Comparison of ENCODE assay signal across 8 cellular contexts in genomic region chr3:16512435-16513140, GRCh38. TPM values are rescaled to one million over a fixed set of nuclear protein-coding genes. Genes with fewer than 3 reads are reported as not detected.
DNase-seq lines count a peak whose midpoint lies in the region; ATAC-seq and TF ChIP-seq lines count a peak whose summit lies in the region.

No MANE protein-coding gene starts in this region.

- DNase-seq in COLO668 (lab: John Stamatoyannopoulos, UW; ENCODE audit: unreplicated experiment) (peak; percentile 37), Kasumi-1 (lab: John Stamatoyannopoulos, UW) (peak; percentile 59 to 66), esophagus muscularis mucosa (ENCODE audit: extremely low spot score) (no peak), transverse colon (peak; percentile 29), NCI-H2227 treated with DMSO at 0.1 percent for 48 hours (lab: John Stamatoyannopoulos, UW) (no peak)
- peak; percentile 84 for DNase-seq in activated CD8-positive, alpha-beta memory T cell treated with anti-CD3 and anti-CD28 coated beads, Interleukin-2, amount 50 U/mL, for 48 hours
- DNase-seq in natural killer cell treated with Interleukin-12 subunit alpha and Interleukin-12 subunit beta and Interleukin-15 and Interleukin-18, amount 100 ng/mL, for 72 hours (ENCODE audit: low spot score): peak; percentile 75

- no peak for TF ChIP-seq EP300 in esophagus muscularis mucosa (IDR thresholded peaks at IDR 0.05)
- no peak for TF ChIP-seq EP300 in transverse colon (IDR thresholded peaks at IDR 0.05; ENCODE audit: low read depth)

- no peaks in the 10 kb centered on the region for H3K27me3 Mint-ChIP-seq in natural killer cell treated with Interleukin-12 subunit alpha and Interleukin-12 subunit beta and Interleukin-15 and Interleukin-18, amount 100 ng/mL, for 72 hours

- intact Hi-C loops in esophagus muscularis mucosa (cut with DNase I): loop anchor here (10.0 kb wide), 1 partner anchor 138 kb away; no protein-coding TSS in a partner anchor
- intact Hi-C loops in transverse colon (cut with DNase I; ENCODE audit: low total_unique reads): no loop called here

- H3K4me1 ChIP-seq in esophagus muscularis mucosa (peaks cover 61 to 86% (median 79%) of the 10 kb centered on the region in 4 donors), transverse colon (peaks cover 0 to 25% (median 10%) of the 10 kb centered on the region in 4 donors)

- H3K4me3 Mint-ChIP-seq in natural killer cell treated with Interleukin-12 subunit alpha and Interleukin-12 subunit beta and Interleukin-15 and Interleukin-18, amount 100 ng/mL, for 72 hours: peak overlapping the region; percentile 91

- H3K9me3 Mint-ChIP-seq in natural killer cell treated with Interleukin-12 subunit alpha and Interleukin-12 subunit beta and Interleukin-15 and Interleukin-18, amount 100 ng/mL, for 72 hours: no peaks in the 10 kb centered on the region

- peak overlapping the region; percentile 90 to 97 for H3K27ac Mint-ChIP-seq in natural killer cell treated with Interleukin-12 subunit alpha and Interleukin-12 subunit beta and Interleukin-15 and Interleukin-18, amount 100 ng/mL, for 72 hours

- TF ChIP-seq POLR2A in esophagus muscularis mucosa (IDR thresholded peaks at IDR 0.05; ENCODE audit: low read depth) (no peak), transverse colon (IDR thresholded peaks at IDR 0.05) (no peak)

- H3K36me3 ChIP-seq in esophagus muscularis mucosa: no peaks in the 10 kb centered on the region
- H3K36me3 ChIP-seq in transverse colon: no peaks in the 10 kb centered on the region

- peaks cover 8% of the 10 kb centered on the region for H3K36me3 Mint-ChIP-seq in natural killer cell treated with Interleukin-12 subunit alpha and Interleukin-12 subunit beta and Interleukin-15 and Interleukin-18, amount 100 ng/mL, for 72 hours

- in situ Hi-C loops in transverse colon (cut with MboI; ENCODE audit: low pct_ligation_motif_present in 1 of 4, low pct_unique_long_range_greater_than_20kb in 1 of 4, low sequenced_read_pairs in 3 of 4): no loop called here

- peak overlapping the region; percentile 82 to 95 (median 88) for H3K4me3 ChIP-seq in esophagus muscularis mucosa
- H3K4me3 ChIP-seq in transverse colon: peak overlapping the region; percentile 44 to 62 (median 49)

- TF ChIP-seq CTCF in esophagus muscularis mucosa (IDR thresholded peaks at IDR 0.05) (no peak), transverse colon (IDR thresholded peaks at IDR 0.05) (no peak)

- H3K4me1 Mint-ChIP-seq in natural killer cell treated with Interleukin-12 subunit alpha and Interleukin-12 subunit beta and Interleukin-15 and Interleukin-18, amount 100 ng/mL, for 72 hours (ENCODE audit: low read depth in 2 of 2): peaks cover 71 to 78% of the 10 kb centered on the region in 2 donors

- WGBS in esophagus muscularis mucosa: 0% methylated on average over 27 of the region's 37 CpGs
- WGBS in transverse colon (ENCODE audit: low coverage in 1 of 2), 2 donors: 7% methylated on average over 33 of the region's 37 CpGs; no CpG with 5 or more reads in 1 of the 2 donors

- no peaks in the 10 kb centered on the region for H3K27me3 ChIP-seq in esophagus muscularis mucosa
- H3K27me3 ChIP-seq in transverse colon: peaks cover 32% of the 10 kb centered on the region

- peak; percentile 7 for ATAC-seq in GM21423 (IDR thresholded peaks at IDR 0.05; ENCODE audit: unreplicated experiment)
- ATAC-seq in natural killer cell treated with Interleukin-12 subunit alpha and Interleukin-12 subunit beta and Interleukin-15 and Interleukin-18, amount 100 ng/mL, for 72 hours: peak; percentile 49 to 67

- H3K9me3 ChIP-seq in esophagus muscularis mucosa (no peaks in the 10 kb centered on the region), transverse colon (no peaks in the 10 kb centered on the region)

- peak overlapping the region; percentile 90 to 94 (median 92) for H3K27ac ChIP-seq in esophagus muscularis mucosa (replicated peaks in 1 of 4)
- H3K27ac ChIP-seq in transverse colon: peak overlapping the region; percentile 75 to 81 (median 78)

RNA-seq across cellular contexts. Expression of gene RFTN1, which starts 0.9 kb away (rescaled TPM):
- total RNA-seq in esophagus muscularis mucosa (100 to 1,000 TPM in 2 of 4 donors, 10 to 100 TPM in 2; 79.7 to 142 (median 104) TPM), transverse colon (10 to 100 TPM in 3 of 4 donors, 1 to 10 TPM in 1; 6.7 to 25.7 (median 15.7) TPM)
- total RNA-seq in natural killer cell treated with Interleukin-12 subunit alpha and Interleukin-12 subunit beta and Interleukin-15 and Interleukin-18, amount 100 ng/mL, for 72 hours: 100 to 1,000 TPM; 194 to 201 TPM

Comparison
In these comparisons a context has a peak if more than half of its experiments do, and no peak if none do; other contexts are left out.
1. DNase-seq: peak in COLO668 (single experiment), Kasumi-1 (2 of 2), activated CD8-positive, alpha-beta memory T cell treated with anti-CD3 and anti-CD28 coated beads, Interleukin-2, amount 50 U/mL, for 48 hours (single experiment), natural killer cell treated with Interleukin-12 subunit alpha and Interleukin-12 subunit beta and Interleukin-15 and Interleukin-18, amount 100 ng/mL, for 72 hours (single experiment) and transverse colon (single experiment); none in esophagus muscularis mucosa (single experiment) and NCI-H2227 treated with DMSO at 0.1 percent for 48 hours (single experiment).